11 cellular contexts compared by ENCODE assay signal in genomic region chr4:17781831-17782287, GRCh38. TPM values are rescaled to one million over a fixed set of nuclear protein-coding genes. Genes with fewer than 3 reads are reported as not detected.
A peak's percentile ranks its signal among the peaks of the same experiment; 100 is the strongest.
DNase-seq lines count a peak whose midpoint lies in the region; ATAC-seq and TF ChIP-seq lines count a peak whose summit lies in the region.
"Had no signal": no experiment of that assay in that cellular context is flagged by ENCODE, and none has a peak within 500 bp of the region (broad histone marks: within the 10 kb centered on the region; RNA-seq: fewer than 3 reads in every experiment).

No MANE protein-coding gene starts in this region.

- TF ChIP-seq CTCF in Calu3 (IDR thresholded peaks at IDR 0.05; ENCODE audit: unreplicated experiment) (no peak), foreskin fibroblast (IDR thresholded peaks at IDR 0.05; ENCODE audit: low read depth, low read length) (no peak), prostate gland (IDR thresholded peaks at IDR 0.05) (no peak)

- no peaks in the 10 kb centered on the region for H3K27me3 ChIP-seq in prostate gland (replicated peaks; ENCODE audit: insufficient read depth)

- CTCF ChIA-PET in Calu3 (lab: Charles Lee) = no interaction called here

- WGBS in prostate gland = 7% methylated on average over 27 of the region's 27 CpGs

- H3K4me3 Mint-ChIP-seq in Calu3 (ENCODE audit: low read depth, unreplicated experiment) = peak overlapping the region; percentile 71
- peak overlapping the region; percentile 47 for H3K4me3 Mint-ChIP-seq in T-helper 17 cell

- H3K9me3 ChIP-seq in T-helper 17 cell (ENCODE audit: control insufficient read depth, low read length, poor library complexity, severe bottlenecking) (no peaks in the 10 kb centered on the region), prostate gland (no peaks in the 10 kb centered on the region)
- H3K9me3 ChIP-seq: SJSA1 had no signal

- intact Hi-C loops in Calu3 (cut with micrococcal nuclease; ENCODE audit: unreplicated experiment) = no loop called here
- intact Hi-C loops in prostate gland (cut with DNase I) = no loop called here

- H3K36me3 Mint-ChIP-seq in Calu3 (ENCODE audit: insufficient read depth, unreplicated experiment) (no peaks in the 10 kb centered on the region), T-helper 17 cell (ENCODE audit: low read depth) (peaks cover 5% of the 10 kb centered on the region)

- peaks cover 5% of the 10 kb centered on the region for H3K4me1 ChIP-seq in prostate gland (replicated peaks)
- H3K4me1 ChIP-seq: SJSA1 had no signal

- H3K27me3 Mint-ChIP-seq in Calu3 (ENCODE audit: unreplicated experiment) = peaks cover 13% of the 10 kb centered on the region
- peaks cover 31% of the 10 kb centered on the region for H3K27me3 Mint-ChIP-seq in T-helper 17 cell

- TF ChIP-seq POLR2A in prostate gland (IDR thresholded peaks at IDR 0.05) = no peak

- H3K4me3 ChIP-seq in foreskin fibroblast (ENCODE audit: low read depth in 1 of 2, low read length in 2 of 2) (peak overlapping the region; percentile 49 to 56), prostate gland (peak overlapping the region; percentile 15 to 23)
- H3K4me3 ChIP-seq: SJSA1 had no signal

- no peak overlapping the region for H3K27ac ChIP-seq in prostate gland
- H3K27ac ChIP-seq: KMS-11, SJSA1 had no signal

- ATAC-seq in T-helper 17 cell = no peak
- ATAC-seq in HG02938 (IDR thresholded peaks at IDR 0.05; ENCODE audit: unreplicated experiment) = no peak
- ATAC-seq in GM18870 (IDR thresholded peaks at IDR 0.05; ENCODE audit: unreplicated experiment) = no peak

- no TSS peak for BruUV-seq in Calu3 (replicated peaks; lab: Mats Ljungman, UMichigan)

- no peak overlapping the region for H3K27ac Mint-ChIP-seq in Calu3 (ENCODE audit: unreplicated experiment)
- H3K27ac Mint-ChIP-seq in T-helper 17 cell = no peak overlapping the region

- H3K4me1 Mint-ChIP-seq in Calu3 (ENCODE audit: low read depth, unreplicated experiment) = no peaks in the 10 kb centered on the region
- H3K4me1 Mint-ChIP-seq in T-helper 17 cell = peaks cover 11% of the 10 kb centered on the region

- H3K36me3 ChIP-seq in prostate gland = no peaks in the 10 kb centered on the region
- H3K36me3 ChIP-seq: SJSA1 had no signal

- DNase-seq in Calu3 (no peak), T-helper 17 cell (no peak), foreskin fibroblast (peak in 1 of 2 donors; percentile 24), prostate gland (ENCODE audit: low spot score) (no peak), EL (no peak), hippocampal formation (lab: John Stamatoyannopoulos, UW) (no peak)
- DNase-seq: activated naive CD4-positive, alpha-beta T cell treated with Interleukin-2 at 50 U/mL for 16 hours had no signal

- H3K9me3 Mint-ChIP-seq in Calu3 (ENCODE audit: low read depth, unreplicated experiment) = peaks cover 3% of the 10 kb centered on the region

RNA-seq across cellular contexts. Expression of gene FAM184B, which starts 0.4 kb away (rescaled TPM):
- total RNA-seq in Calu3 (2022) (0.09 and 0.10 TPM in 2 replicates), T-helper 17 cell (not detected), prostate gland (under 1 TPM; 0.09 to 0.34 TPM)
- total RNA-seq: SJSA1 had no signal

RNA-seq across cellular contexts. Expression of gene DCAF16, which starts 28.7 kb away (rescaled TPM):
- 34.8 and 39.0 TPM in 2 replicates for total RNA-seq in Calu3 (2022)
- 10 to 100 TPM; 71.6 to 74.1 TPM for total RNA-seq in T-helper 17 cell
- 10 to 100 TPM; 33.0 to 44.0 TPM for total RNA-seq in prostate gland

RNA-seq across cellular contexts. Expression of gene NCAPG, which starts 28.9 kb away (rescaled TPM):
- 26.9 and 35.3 TPM in 2 replicates for total RNA-seq in Calu3 (2022)
- 1 to 10 TPM in 1 of 2 donors, under 1 TPM in 1; 0.35 to 1.2 TPM for total RNA-seq in T-helper 17 cell
- 1 to 10 TPM in 1 of 2 donors, under 1 TPM in 1; 0.96 to 4.7 TPM for total RNA-seq in prostate gland
